ENCODE assay signal across 8 cellular contexts in genomic region chr6:36441307-36441894, GRCh38. TPM values are rescaled to one million over a fixed set of nuclear protein-coding genes. Genes with fewer than 3 reads are reported as not detected.
A peak's percentile ranks its signal among the peaks of the same experiment; 100 is the strongest.
DNase-seq lines count a peak whose midpoint lies in the region; ATAC-seq, FAIRE-seq and TF ChIP-seq lines count a peak whose summit lies in the region.

No MANE protein-coding gene starts in this region.

- no peaks in the 10 kb centered on the region for H3K27me3 Mint-ChIP-seq in activated CD4-positive, alpha-beta T cell treated with anti-CD3 and anti-CD28 coated beads, Interleukin-2, amount 10 ng/mL, durations not matched to agents 24 days and 14 days

- H3K4me3 ChIP-seq in colonic mucosa = no peak overlapping the region

- DNase-seq in NCI-H526 (lab: John Stamatoyannopoulos, UW) (peak; percentile 86 to 89), colonic mucosa (peak; percentile 95), left lobe of liver (ENCODE audit: low spot score) (peak; percentile 97)
- peak; percentile 94 for DNase-seq in activated CD4-positive, alpha-beta T cell treated with anti-CD3 and anti-CD28 coated beads, Interleukin-2, amount 10 ng/mL, durations not matched to agents 24 days and 14 days
- peak; percentile 83 to 85 for DNase-seq in stimulated activated CD4-positive, alpha-beta T cell treated with anti-CD3 and anti-CD28 coated beads, Interleukin-2, amount 100 ng/mL, for 24 hours

- H3K36me3 Mint-ChIP-seq in activated CD4-positive, alpha-beta T cell treated with anti-CD3 and anti-CD28 coated beads, Interleukin-2, amount 10 ng/mL, durations not matched to agents 24 days and 14 days (ENCODE audit: low read depth) = peaks cover 12% of the 10 kb centered on the region

- peaks cover 28% of the 10 kb centered on the region for H3K4me1 Mint-ChIP-seq in activated CD4-positive, alpha-beta T cell treated with anti-CD3 and anti-CD28 coated beads, Interleukin-2, amount 10 ng/mL, durations not matched to agents 24 days and 14 days

- no peaks in the 10 kb centered on the region for H3K9me3 Mint-ChIP-seq in activated CD4-positive, alpha-beta T cell treated with anti-CD3 and anti-CD28 coated beads, Interleukin-2, amount 10 ng/mL, durations not matched to agents 24 days and 14 days

- peak overlapping the region; percentile 98 for H3K27ac ChIP-seq in colonic mucosa

- peak overlapping the region; percentile 33 to 77 for H3K9ac ChIP-seq in colonic mucosa (ENCODE audit: low read depth in 2 of 2, low read length in 2 of 2)

- peak overlapping the region; percentile 75 for H3K27ac Mint-ChIP-seq in activated CD4-positive, alpha-beta T cell treated with anti-CD3 and anti-CD28 coated beads, Interleukin-2, amount 10 ng/mL, durations not matched to agents 24 days and 14 days

- peaks cover 10% of the 10 kb centered on the region for H3K4me1 ChIP-seq in colonic mucosa

- no peak for TF ChIP-seq CTCF in colonic mucosa (IDR thresholded peaks at IDR 0.05)

- peak overlapping the region; percentile 42 for H3K4me3 Mint-ChIP-seq in activated CD4-positive, alpha-beta T cell treated with anti-CD3 and anti-CD28 coated beads, Interleukin-2, amount 10 ng/mL, durations not matched to agents 24 days and 14 days

- no peaks in the 10 kb centered on the region for H3K36me3 ChIP-seq in colonic mucosa

- ATAC-seq in GM18870 (IDR thresholded peaks at IDR 0.05; ENCODE audit: unreplicated experiment) (peak; percentile 70), HG03354 (IDR thresholded peaks at IDR 0.05; ENCODE audit: poor library complexity, severe bottlenecking, unreplicated experiment) (peak; percentile 65), left lobe of liver (peak; percentile 79)

- peak; percentile 84 for FAIRE-seq in A204.1 (lab: Jason Lieb, UNC)

- H3K9me3 ChIP-seq in colonic mucosa = no peaks in the 10 kb centered on the region

- no peaks in the 10 kb centered on the region for H3K27me3 ChIP-seq in colonic mucosa

- intact Hi-C loops in activated CD4-positive, alpha-beta T cell treated with anti-CD3 and anti-CD28 coated beads, Interleukin-2, amount 10 ng/mL, durations not matched to agents 24 days and 14 days (cut with micrococcal nuclease) = loop anchor here (1.0 to 5.0 kb wide), 2 partner anchors 18 to 821 kb away; no protein-coding TSS in a partner anchor
- intact Hi-C loops in colonic mucosa (cut with DNase I) = loop anchor here (5.0 kb wide), 1 partner anchor 151 kb away; the partner anchor contains the start of gene SRSF3

RNA-seq across cellular contexts. Expression of gene PXT1, which starts 1.3 kb away (rescaled TPM):
- 0.09 and 0.30 TPM in 2 replicates for total RNA-seq in activated CD4-positive, alpha-beta T cell treated with anti-CD3 and anti-CD28 coated beads, Interleukin-2, amount 10 ng/mL, durations not matched to agents 24 days and 14 days
- total RNA-seq in colonic mucosa = not detected
- 0.10 TPM for total RNA-seq in left lobe of liver

RNA-seq across cellular contexts. Expression of gene KCTD20, which starts 1.4 kb away (rescaled TPM):
- total RNA-seq in activated CD4-positive, alpha-beta T cell treated with anti-CD3 and anti-CD28 coated beads, Interleukin-2, amount 10 ng/mL, durations not matched to agents 24 days and 14 days = 62.2 and 62.4 TPM in 2 replicates
- total RNA-seq in colonic mucosa (10 to 100 TPM; 23.8 to 34.9 TPM), left lobe of liver (28.5 TPM)

RNA-seq across cellular contexts. Expression of gene ETV7, which starts 53.9 kb away (rescaled TPM):
- total RNA-seq in activated CD4-positive, alpha-beta T cell treated with anti-CD3 and anti-CD28 coated beads, Interleukin-2, amount 10 ng/mL, durations not matched to agents 24 days and 14 days = 0.54 and 0.57 TPM in 2 replicates
- 1 to 10 TPM; 2.9 to 4.5 TPM for total RNA-seq in colonic mucosa
- 0.13 TPM for total RNA-seq in left lobe of liver
